In genomic region chr2:187552959-187553681, GRCh38 we compare ENCODE assay signal across 7 cellular contexts. TPM values are rescaled to one million over a fixed set of nuclear protein-coding genes. Genes with fewer than 3 reads are reported as not detected.
DNase-seq lines count a peak whose midpoint lies in the region; ATAC-seq and TF ChIP-seq lines count a peak whose summit lies in the region.

No MANE protein-coding gene starts in this region.

- no peak for TF ChIP-seq CTCF in VCaP (conservative IDR thresholded peaks at IDR 0.05)

- ATAC-seq in HG02588 (IDR thresholded peaks at IDR 0.05; ENCODE audit: unreplicated experiment) = peak; percentile 71
- no peak for ATAC-seq in GM21447 (IDR thresholded peaks at IDR 0.05; ENCODE audit: unreplicated experiment)

- H3K27me3 ChIP-seq in thymus (ENCODE audit: control insufficient read depth, insufficient read depth) = no peaks in the 10 kb centered on the region

- peak overlapping the region; percentile 48 for H3K27ac ChIP-seq in VCaP
- no peak overlapping the region for H3K27ac ChIP-seq in thymus (ENCODE audit: low read depth)

- H3K4me3 ChIP-seq in thymus (ENCODE audit: low read length) = peak overlapping the region; percentile 32

- no peaks in the 10 kb centered on the region for H3K9me3 ChIP-seq in thymus (ENCODE audit: control insufficient read depth)

- no peaks in the 10 kb centered on the region for H3K36me3 ChIP-seq in thymus (ENCODE audit: control insufficient read depth, insufficient read depth)

- DNase-seq in iris pigment epithelial cell (ENCODE audit: low read depth) (peak; percentile 88), inferior parietal cortex (ENCODE audit: extremely low spot score) (no peak), NCI-H446 (lab: John Stamatoyannopoulos, UW) (no peak)

- 4% methylated on average over 2 of the region's 2 CpGs for WGBS in thymus

- no peaks in the 10 kb centered on the region for H3K4me1 ChIP-seq in thymus (ENCODE audit: control insufficient read depth, insufficient read depth, low read length)

RNA-seq across cellular contexts. Expression of gene TFPI, which starts 1.1 kb away (rescaled TPM):
- polyA plus RNA-seq in thymus = 33.4 TPM
